Comparison of ENCODE assay signal across 9 cellular contexts in the genomic region with DNA sequence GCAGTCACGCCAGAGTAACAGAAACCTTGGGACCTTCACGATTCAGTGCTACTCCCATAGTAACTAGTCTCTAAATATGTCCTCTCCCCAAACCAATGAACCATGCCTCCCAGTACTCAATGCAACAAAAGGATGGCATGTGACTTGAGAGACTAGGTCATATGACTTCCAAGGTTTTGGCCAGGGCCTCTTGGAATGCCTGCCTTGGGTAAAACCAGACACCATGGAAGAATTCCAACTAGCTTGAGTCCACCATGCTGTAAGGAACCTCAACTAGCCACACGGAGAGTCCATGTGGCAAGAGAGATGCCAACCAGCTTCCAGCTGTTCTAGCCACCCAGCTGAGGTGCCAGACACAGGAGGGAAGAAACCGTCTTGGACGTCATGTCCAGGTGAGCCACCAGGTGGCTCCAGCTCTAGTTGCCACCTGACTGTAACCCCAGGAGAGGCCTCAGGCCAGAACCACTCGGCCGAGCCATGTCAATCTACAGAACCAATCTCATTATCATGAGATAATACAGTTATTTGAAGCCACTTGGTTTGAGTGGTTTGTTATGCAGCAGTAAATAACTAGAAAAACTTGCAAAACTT.
DNase-seq lines count a peak whose midpoint lies in the region; ATAC-seq lines count a peak whose summit lies in the region.
"Had no signal": no experiment of that assay in that cellular context is flagged by ENCODE, and none has a peak within 500 bp of the region (broad histone marks: within the 10 kb centered on the region; RNA-seq: fewer than 3 reads in every experiment).

No MANE protein-coding gene starts in this region.

- no peak overlapping the region for H3K4me3 Mint-ChIP-seq in activated naive CD4-positive, alpha-beta T cell treated with anti-CD3 and anti-CD28 coated beads, Interleukin-2, amount 10 ng/mL, durations not matched to agents 7 days and 5 days
- H3K4me3 Mint-ChIP-seq in memory B cell: no peak overlapping the region

- H3K9me3 Mint-ChIP-seq in activated naive CD4-positive, alpha-beta T cell treated with anti-CD3 and anti-CD28 coated beads, Interleukin-2, amount 10 ng/mL, durations not matched to agents 7 days and 5 days: peaks cover 5% of the 10 kb centered on the region
- no peaks in the 10 kb centered on the region for H3K9me3 Mint-ChIP-seq in memory B cell

- peak; percentile 47 for DNase-seq in DMS 273 (lab: John Stamatoyannopoulos, UW; ENCODE audit: unreplicated experiment)
- DNase-seq in DMS 273 treated with DMSO at 0.1 percent for 48 hours (lab: John Stamatoyannopoulos, UW): no peak
- DNase-seq in HT-29 (ENCODE audit: low spot score): peak; percentile 66
- peak; percentile 38 for DNase-seq in activated naive CD4-positive, alpha-beta T cell treated with anti-CD3 and anti-CD28 coated beads, Interleukin-2, amount 10 ng/mL, durations not matched to agents 7 days and 5 days
- DNase-seq in memory B cell (ENCODE audit: low spot score in 2 of 2): no peak
- DNase-seq in NCI-H146 treated with DMSO at 0.1 percent for 48 hours (lab: John Stamatoyannopoulos, UW; ENCODE audit: unreplicated experiment): no peak
- no peak for DNase-seq in pons (ENCODE audit: low spot score)
- no peak for DNase-seq in DMS79 (lab: John Stamatoyannopoulos, UW)
- DNase-seq: 8988T had no signal

- H3K27me3 Mint-ChIP-seq in activated naive CD4-positive, alpha-beta T cell treated with anti-CD3 and anti-CD28 coated beads, Interleukin-2, amount 10 ng/mL, durations not matched to agents 7 days and 5 days: peaks cover 31% of the 10 kb centered on the region
- peaks cover 4% of the 10 kb centered on the region for H3K27me3 Mint-ChIP-seq in memory B cell

- CTCF ChIA-PET in activated naive CD4-positive, alpha-beta T cell treated with anti-CD3 and anti-CD28 coated beads, Interleukin-2, amount 10 ng/mL, durations not matched to agents 7 days and 5 days (lab: Charles Lee): interaction anchor here (0.8 to 1.9 kb wide), 7 partner anchors 9 to 287 kb away, joined by 3 to 6 read pairs (median 4); no protein-coding TSS in a partner anchor

- ATAC-seq in memory B cell (ENCODE audit: low read depth): peak; percentile 48

- H3K36me3 Mint-ChIP-seq in activated naive CD4-positive, alpha-beta T cell treated with anti-CD3 and anti-CD28 coated beads, Interleukin-2, amount 10 ng/mL, durations not matched to agents 7 days and 5 days: no peaks in the 10 kb centered on the region
- no peaks in the 10 kb centered on the region for H3K36me3 Mint-ChIP-seq in memory B cell

- peaks cover 26% of the 10 kb centered on the region for H3K4me1 Mint-ChIP-seq in activated naive CD4-positive, alpha-beta T cell treated with anti-CD3 and anti-CD28 coated beads, Interleukin-2, amount 10 ng/mL, durations not matched to agents 7 days and 5 days
- H3K4me1 Mint-ChIP-seq in memory B cell: peaks cover 6% of the 10 kb centered on the region

- no peak overlapping the region for H3K27ac Mint-ChIP-seq in activated naive CD4-positive, alpha-beta T cell treated with anti-CD3 and anti-CD28 coated beads, Interleukin-2, amount 10 ng/mL, durations not matched to agents 7 days and 5 days
- H3K27ac Mint-ChIP-seq in memory B cell: no peak overlapping the region

Comparison
In these comparisons a context has a peak if more than half of its experiments do, and no peak if none do; other contexts are left out.
1. DNase-seq: peak in DMS 273 (single experiment), HT-29 (single experiment) and activated naive CD4-positive, alpha-beta T cell treated with anti-CD3 and anti-CD28 coated beads, Interleukin-2, amount 10 ng/mL, durations not matched to agents 7 days and 5 days (single experiment); none in DMS 273 treated with DMSO at 0.1 percent for 48 hours (single experiment), memory B cell (0 of 2), NCI-H146 treated with DMSO at 0.1 percent for 48 hours (single experiment), pons (single experiment) and DMS79 (single experiment).